In the genomic region with DNA sequence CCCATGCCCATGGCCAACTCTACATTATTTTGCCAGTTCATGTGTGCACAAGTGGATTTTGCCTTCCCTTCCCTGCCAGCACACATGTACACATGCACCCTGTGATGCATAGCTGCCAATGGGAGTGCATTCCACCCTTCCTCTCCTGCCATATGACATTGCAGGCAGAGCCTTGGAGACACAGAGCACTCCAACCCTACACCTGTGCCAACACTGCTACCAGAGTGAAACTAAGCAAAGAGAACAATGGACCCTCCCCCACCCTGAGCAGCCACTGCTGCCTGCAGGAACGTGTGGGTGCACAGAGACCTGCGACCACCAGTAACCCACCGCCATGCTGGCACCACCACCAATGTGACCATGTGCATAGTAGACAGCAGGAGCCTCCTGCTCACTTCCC, we compare ENCODE assay signal across 26 cellular contexts.
"Had no signal": no experiment of that assay in that cellular context is flagged by ENCODE, and none has a peak within 500 bp of the region (broad histone marks: within the 10 kb centered on the region; RNA-seq: fewer than 3 reads in every experiment).

No MANE protein-coding gene starts in this region.

- H3K36me3 ChIP-seq: left ventricle myocardium inferior, pancreas, prostate gland, stomach, thoracic aorta, tibial artery, upper lobe of right lung had no signal

- H3K4me3 Mint-ChIP-seq: memory B cell; naive thymus-derived CD8-positive, alpha-beta T cell; nephron; neural crest cell; stimulated activated naive B cell treated with anti-CD40 and anti-IgM and Interleukin-4, amounts not matched to agents 10 μg/mL and 1 μg/mL and 100 μg/mL, for 72 hours had no signal

- H3K27me3 ChIP-seq: tibial artery, upper lobe of right lung had no signal

- H3K9me3 ChIP-seq: left ventricle myocardium inferior, mucosa of descending colon, pancreas, prostate gland, stomach, thoracic aorta, tibial artery, upper lobe of right lung had no signal

- H3K4me1 ChIP-seq: left ventricle myocardium inferior, pancreas, prostate gland, stomach, tibial artery, upper lobe of right lung had no signal

- H3K4me1 Mint-ChIP-seq: memory B cell; nephron; neural crest cell; stimulated activated naive B cell treated with anti-CD40 and anti-IgM and Interleukin-4, amounts not matched to agents 10 μg/mL and 1 μg/mL and 100 μg/mL, for 72 hours had no signal

- DNase-seq: islet precursor cell; left ventricle myocardium inferior; midbrain; mucosa of descending colon; naive thymus-derived CD8-positive, alpha-beta T cell; nucleus accumbens; pancreas; retina; right cardiac atrium; stimulated activated CD4-positive, alpha-beta T cell treated with anti-CD3 and anti-CD28 coated beads, Interleukin-12 subunit alpha, Interleukin-12 subunit beta, amount 100 ng/mL, for 4 hours; stimulated activated CD4-positive, alpha-beta T cell treated with anti-CD3 and anti-CD28 coated beads, Interleukin-15, amount 100 ng/mL, for 24 hours; stimulated activated CD4-positive, alpha-beta T cell treated with anti-CD3 and anti-CD28 coated beads, Interleukin-2, amount 100 ng/mL, for 24 hours; stimulated activated CD4-positive, alpha-beta T cell treated with anti-CD3 and anti-CD28 coated beads, Interleukin-4, amount 100 ng/mL, for 1 hour; stimulated activated naive B cell treated with anti-CD40 and anti-IgM and Interleukin-4, amounts not matched to agents 10 μg/mL and 1 μg/mL and 100 μg/mL, for 72 hours; stimulated activated naive CD8-positive, alpha-beta T cell treated with anti-CD3 and anti-CD28 coated beads, Interleukin-15, Interleukin-2, amounts not matched to agents 100 U/mL and 50 U/mL, for 24 hours; stomach; tibial artery; trophoblast cell; upper lobe of right lung had no signal

- H3K27me3 Mint-ChIP-seq: memory B cell; naive thymus-derived CD8-positive, alpha-beta T cell had no signal

- H3K27ac Mint-ChIP-seq: memory B cell; nephron; stimulated activated naive B cell treated with anti-CD40 and anti-IgM and Interleukin-4, amounts not matched to agents 10 μg/mL and 1 μg/mL and 100 μg/mL, for 72 hours had no signal

- H3K4me3 ChIP-seq: left ventricle myocardium inferior, mucosa of descending colon, pancreas, prostate gland, skin epidermis, stomach, thoracic aorta, tibial artery, upper lobe of right lung had no signal

- H3K9me3 Mint-ChIP-seq: memory B cell had no signal

- ATAC-seq: mucosa of descending colon; naive thymus-derived CD8-positive, alpha-beta T cell; pancreas; right cardiac atrium; sciatic nerve; stimulated activated naive B cell treated with anti-CD40 and anti-IgM and Interleukin-4, amounts not matched to agents 10 μg/mL and 1 μg/mL and 100 μg/mL, for 72 hours; stimulated activated naive CD8-positive, alpha-beta T cell treated with anti-CD3 and anti-CD28 coated beads, Interleukin-15, Interleukin-2, amounts not matched to agents 100 U/mL and 50 U/mL, for 24 hours; upper lobe of right lung had no signal

- H3K27ac ChIP-seq: left ventricle myocardium inferior, pancreas, prostate gland, skin epidermis, stomach, thoracic aorta, tibial artery, upper lobe of right lung had no signal
